ENCODE assay signal across 28 cellular contexts in the genomic region with DNA sequence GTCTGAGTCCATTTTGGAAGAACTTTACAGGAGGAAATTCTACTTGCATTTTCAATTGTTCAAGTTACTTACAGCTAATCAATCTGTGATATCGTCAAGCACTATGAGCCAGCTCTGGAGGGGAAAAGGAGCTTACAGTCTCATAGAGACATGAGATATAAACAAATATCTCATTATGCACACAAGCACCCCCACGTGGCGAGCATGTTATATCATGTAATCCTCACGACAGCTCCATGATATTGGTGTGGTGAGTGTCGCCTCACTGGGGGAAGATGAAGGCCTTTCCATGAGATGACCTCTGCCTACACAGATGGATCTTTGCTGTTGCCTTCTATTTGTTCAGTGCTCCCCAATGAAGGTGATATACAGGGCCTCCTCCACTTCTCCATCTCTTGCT. TPM values are rescaled to one million over a fixed set of nuclear protein-coding genes. Genes with fewer than 3 reads are reported as not detected.
DNase-seq lines count a peak whose midpoint lies in the region; ATAC-seq and TF ChIP-seq lines count a peak whose summit lies in the region.
"Had no signal": no experiment of that assay in that cellular context is flagged by ENCODE, and none has a peak within 500 bp of the region (broad histone marks: within the 10 kb centered on the region; RNA-seq: fewer than 3 reads in every experiment).

No MANE protein-coding gene starts in this region.

- H3K27me3 Mint-ChIP-seq in activated naive CD4-positive, alpha-beta T cell treated with anti-CD3 and anti-CD28 coated beads, Interleukin-2, amount 10 ng/mL, durations not matched to agents 7 days and 5 days: peaks cover 13% of the 10 kb centered on the region
- H3K27me3 Mint-ChIP-seq: dendritic cell treated with granulocyte-macrophage colony-stimulating factor and Interleukin-4, amounts not matched to agents 40 ng/mL and 50 ng/mL, for 4 days had no signal

- no peaks in the 10 kb centered on the region for H3K9me3 Mint-ChIP-seq in activated naive CD4-positive, alpha-beta T cell treated with anti-CD3 and anti-CD28 coated beads, Interleukin-2, amount 10 ng/mL, durations not matched to agents 7 days and 5 days
- H3K9me3 Mint-ChIP-seq: activated naive CD4-positive, alpha-beta T cell treated with anti-CD3 and anti-CD28 coated beads for 36 hours; activated T-cell treated with anti-CD3 and anti-CD28 coated beads, Interleukin-2, amount 50 U/mL, for 4 hours; dendritic cell treated with granulocyte-macrophage colony-stimulating factor and Interleukin-4, amounts not matched to agents 40 ng/mL and 50 ng/mL, for 4 days; immature natural killer cell; naive thymus-derived CD4-positive, alpha-beta T cell had no signal

- no peaks in the 10 kb centered on the region for H3K36me3 Mint-ChIP-seq in activated naive CD4-positive, alpha-beta T cell treated with anti-CD3 and anti-CD28 coated beads, Interleukin-2, amount 10 ng/mL, durations not matched to agents 7 days and 5 days
- H3K36me3 Mint-ChIP-seq: immature natural killer cell; naive thymus-derived CD4-positive, alpha-beta T cell had no signal

- ATAC-seq in HG03432 (IDR thresholded peaks at IDR 0.05; ENCODE audit: unreplicated experiment) (no peak), GM19452 (IDR thresholded peaks at IDR 0.05; ENCODE audit: unreplicated experiment) (no peak)
- ATAC-seq: activated T-cell treated with anti-CD3 and anti-CD28 coated beads, Interleukin-2, amount 50 U/mL, for 4 hours; left lung; naive thymus-derived CD4-positive, alpha-beta T cell had no signal

- H4K20me1 ChIP-seq in DOHH2 (ENCODE audit: control insufficient read depth, insufficient read depth, low read depth, low read length): no peaks in the 10 kb centered on the region

- H3K9me2 ChIP-seq in DOHH2 (replicated peaks; ENCODE audit: control insufficient read depth, low read length): no peaks in the 10 kb centered on the region

- H3K36me3 ChIP-seq in A673 (ENCODE audit: insufficient read depth, low read length, poor library complexity, severe bottlenecking) (no peaks in the 10 kb centered on the region), DOHH2 (ENCODE audit: control insufficient read depth, low read length) (no peaks in the 10 kb centered on the region)
- H3K36me3 ChIP-seq: cardiac muscle cell, left lung, thoracic aorta, vagina had no signal

- H3K4me2 ChIP-seq in DOHH2 (ENCODE audit: low read length): no peak overlapping the region

- H3K4me3 Mint-ChIP-seq in activated naive CD4-positive, alpha-beta T cell treated with anti-CD3 and anti-CD28 coated beads, Interleukin-2, amount 10 ng/mL, durations not matched to agents 7 days and 5 days: no peak overlapping the region
- H3K4me3 Mint-ChIP-seq: activated naive CD4-positive, alpha-beta T cell treated with anti-CD3 and anti-CD28 coated beads for 36 hours; activated T-cell treated with anti-CD3 and anti-CD28 coated beads, Interleukin-2, amount 50 U/mL, for 4 hours; dendritic cell treated with granulocyte-macrophage colony-stimulating factor and Interleukin-4, amounts not matched to agents 40 ng/mL and 50 ng/mL, for 4 days; immature natural killer cell; naive thymus-derived CD4-positive, alpha-beta T cell had no signal

- no TSS peak for BruUV-seq in A673 (replicated peaks; lab: Mats Ljungman, UMichigan)

- H3K27me3 ChIP-seq in A673 (replicated peaks; ENCODE audit: insufficient read depth, low read depth, low read length, poor library complexity): no peaks in the 10 kb centered on the region
- peaks cover 11% of the 10 kb centered on the region for H3K27me3 ChIP-seq in DOHH2 (ENCODE audit: control insufficient read depth, low read length)
- H3K27me3 ChIP-seq: cardiac muscle cell, left lung, vagina had no signal

- DNase-seq in A673 (ENCODE audit: low spot score) (peak; percentile 11), NAMALWA (ENCODE audit: low spot score) (peak; percentile 52), SW480 (ENCODE audit: low spot score) (peak; percentile 9), hepatic stellate cell (ENCODE audit: low spot score) (no peak)
- no peak for DNase-seq in activated naive CD4-positive, alpha-beta T cell treated with anti-CD3 and anti-CD28 coated beads, Interleukin-2, amount 10 ng/mL, durations not matched to agents 7 days and 5 days
- DNase-seq: activated CD4-positive, CD25-positive, alpha-beta regulatory T cell treated with anti-CD3 and anti-CD28 coated beads, Interleukin-2, amount 50 U/mL, for 72 hours; activated naive CD4-positive, alpha-beta T cell treated with anti-CD3 and anti-CD28 coated beads for 36 hours; activated T-cell treated with anti-CD3 and anti-CD28 coated beads, Interleukin-2, amount 50 U/mL, for 4 hours; DND-41; H7; immature natural killer cell; left lung; naive thymus-derived CD4-positive, alpha-beta T cell; NCI-H1092 treated with DMSO at 0.1 percent for 48 hours; NCI-H2029 treated with DMSO at 0.1 percent for 48 hours; occipital lobe; small intestine; stimulated activated CD4-positive, alpha-beta T cell treated with anti-CD3 and anti-CD28 coated beads, Interleukin-2, amount 100 ng/mL, for 24 hours; stimulated activated naive CD4-positive, alpha-beta T cell; T1000 had no signal

- H3K9me3 ChIP-seq in A673 (ENCODE audit: low read depth, low read length, poor library complexity, severe bottlenecking) (no peaks in the 10 kb centered on the region), DOHH2 (ENCODE audit: control insufficient read depth, insufficient read depth, low read length) (no peaks in the 10 kb centered on the region)
- H3K9me3 ChIP-seq: left lung, thoracic aorta, vagina had no signal

- H3F3A ChIP-seq in DOHH2 (ENCODE audit: control insufficient read depth, insufficient read depth): no peaks in the 10 kb centered on the region

- TF ChIP-seq CTCF in A673 (conservative IDR thresholded peaks at IDR 0.05; ENCODE audit: low read depth, low read length): no peak
- peak; percentile 34 for TF ChIP-seq CTCF in DOHH2 (IDR thresholded peaks at IDR 0.05; ENCODE audit: low read depth, low read length, poor library complexity, severe bottlenecking)

- H3K4me3 ChIP-seq in A673 (ENCODE audit: low read depth, low read length, poor library complexity, severe bottlenecking): no peak overlapping the region
- no peak overlapping the region for H3K4me3 ChIP-seq in DOHH2 (ENCODE audit: low read length)
- H3K4me3 ChIP-seq: cardiac muscle cell, left lung, thoracic aorta, vagina had no signal

- no peaks in the 10 kb centered on the region for H3K4me1 ChIP-seq in A673 (ENCODE audit: insufficient read depth, low read length, poor library complexity, severe bottlenecking)
- no peaks in the 10 kb centered on the region for H3K4me1 ChIP-seq in DOHH2 (ENCODE audit: control insufficient read depth, low read length)
- H3K4me1 ChIP-seq: left lung, vagina had no signal

- POLR2A ChIA-PET in A673 (lab: Charles Lee; ENCODE audit: low non-redundant PET): no interaction called here

- H3K27ac ChIP-seq in A673 (ENCODE audit: low read depth, low read length, poor library complexity, severe bottlenecking) (no peak overlapping the region), DOHH2 (ENCODE audit: low read depth, low read length) (no peak overlapping the region)
- H3K27ac ChIP-seq: cardiac muscle cell, left lung, thoracic aorta, vagina had no signal

- H3K27ac Mint-ChIP-seq in activated naive CD4-positive, alpha-beta T cell treated with anti-CD3 and anti-CD28 coated beads, Interleukin-2, amount 10 ng/mL, durations not matched to agents 7 days and 5 days: no peak overlapping the region
- H3K27ac Mint-ChIP-seq: activated naive CD4-positive, alpha-beta T cell treated with anti-CD3 and anti-CD28 coated beads for 36 hours; dendritic cell treated with granulocyte-macrophage colony-stimulating factor and Interleukin-4, amounts not matched to agents 40 ng/mL and 50 ng/mL, for 4 days; immature natural killer cell; naive thymus-derived CD4-positive, alpha-beta T cell had no signal

- CTCF ChIA-PET in A673 (lab: Charles Lee): interaction anchor here (0.6 to 1.0 kb wide), 2 partner anchors 35 to 157 kb away, joined by 3 to 9 read pairs; no protein-coding TSS in a partner anchor
- CTCF ChIA-PET in activated naive CD4-positive, alpha-beta T cell treated with anti-CD3 and anti-CD28 coated beads, Interleukin-2, amount 10 ng/mL, durations not matched to agents 7 days and 5 days (lab: Charles Lee): interaction anchor here (0.8 kb wide), 1 partner anchor 554 kb away, joined by 3 read pairs; no protein-coding TSS in a partner anchor

- H3K4me1 Mint-ChIP-seq in activated naive CD4-positive, alpha-beta T cell treated with anti-CD3 and anti-CD28 coated beads, Interleukin-2, amount 10 ng/mL, durations not matched to agents 7 days and 5 days: no peaks in the 10 kb centered on the region
- H3K4me1 Mint-ChIP-seq: immature natural killer cell; naive thymus-derived CD4-positive, alpha-beta T cell had no signal

- intact Hi-C loops in A673 (cut with micrococcal nuclease; ENCODE audit: unreplicated experiment): no loop called here

- H3K79me2 ChIP-seq in DOHH2 (ENCODE audit: control insufficient read depth, low read length): no peaks in the 10 kb centered on the region

RNA-seq across cellular contexts. Expression of a gene that starts 34.6 kb away (rescaled TPM):
- total RNA-seq in A673 (2021): 0.04 TPM in 1 of 2 replicates, not detected in the other
- total RNA-seq: activated naive CD4-positive, alpha-beta T cell treated with anti-CD3 and anti-CD28 coated beads for 36 hours; activated T-cell treated with anti-CD3 and anti-CD28 coated beads, Interleukin-2, amount 50 U/mL, for 4 hours; H7; NCI-H460 had no signal

Comparison
In these comparisons a context has a peak if more than half of its experiments do, and no peak if none do; other contexts are left out.
1. DNase-seq: peak in A673 (single experiment), NAMALWA (single experiment) and SW480 (single experiment); none in activated naive CD4-positive, alpha-beta T cell treated with anti-CD3 and anti-CD28 coated beads, Interleukin-2, amount 10 ng/mL, durations not matched to agents 7 days and 5 days (single experiment) and hepatic stellate cell (single experiment).